Comparison of ENCODE assay signal across 26 cellular contexts in genomic region chr15:85386261-85386660, GRCh38.
"Had no signal": no experiment of that assay in that cellular context is flagged by ENCODE, and none has a peak within 500 bp of the region (broad histone marks: within the 10 kb centered on the region; RNA-seq: fewer than 3 reads in every experiment).

No MANE protein-coding gene starts in this region.

- H3K27ac Mint-ChIP-seq: mesothelial cell of epicardium; natural killer cell; nephron progenitor cell; neural progenitor cell; stimulated activated memory B cell treated with anti-CD40 and anti-IgM and Interleukin-4, amounts not matched to agents 10 μg/mL and 1 μg/mL and 100 μg/mL, for 72 hours; stimulated activated naive CD8-positive, alpha-beta T cell treated with anti-CD3 and anti-CD28 coated beads, Interleukin-15, Interleukin-2, amounts not matched to agents 100 ng/mL and 50 ng/mL, for 24 hours had no signal

- H3K27ac ChIP-seq: left lung, neural progenitor cell, neutrophil, parathyroid adenoma, psoas muscle, right lobe of liver, tibial nerve, upper lobe of left lung, vagina had no signal

- H3K4me3 Mint-ChIP-seq: mesothelial cell of epicardium; natural killer cell; nephron progenitor cell; neural progenitor cell; stimulated activated memory B cell treated with anti-CD40 and anti-IgM and Interleukin-4, amounts not matched to agents 10 μg/mL and 1 μg/mL and 100 μg/mL, for 72 hours; stimulated activated naive CD8-positive, alpha-beta T cell treated with anti-CD3 and anti-CD28 coated beads, Interleukin-15, Interleukin-2, amounts not matched to agents 100 ng/mL and 50 ng/mL, for 24 hours had no signal

- H2AFZ ChIP-seq: neural progenitor cell, parathyroid adenoma had no signal

- H3K36me3 Mint-ChIP-seq: natural killer cell had no signal

- H3K36me3 ChIP-seq: left lung, neural progenitor cell, neutrophil, right lobe of liver, tibial nerve, upper lobe of left lung, vagina had no signal

- H3K4me1 ChIP-seq: parathyroid adenoma had no signal

- H3K4me3 ChIP-seq: left lung, lung, neural progenitor cell, psoas muscle, right lobe of liver, smooth muscle cell, tibial nerve, upper lobe of left lung, vagina had no signal

- H3K27me3 ChIP-seq: neural progenitor cell, right lobe of liver, tibial nerve, upper lobe of left lung, vagina had no signal

- DNase-seq: hippocampal formation; kidney glomerular epithelial cell; left colon; left lung; mesendoderm; naive B cell; natural killer cell; nephron progenitor cell; occipital lobe; psoas muscle; right lobe of liver; stimulated activated CD4-positive, alpha-beta T cell treated with anti-CD3 and anti-CD28 coated beads, Interleukin-1b, Interleukin-23, amount 100 ng/mL, for 48 hours; stimulated activated CD4-positive, alpha-beta T cell treated with anti-CD3 and anti-CD28 coated beads, Interleukin-2, amount 100 ng/mL, for 48 hours; stimulated activated CD4-positive, alpha-beta T cell treated with anti-CD3 and anti-CD28 coated beads, Interleukin-4, amount 100 ng/mL, for 4 hours; stimulated activated CD8-positive, alpha-beta memory T cell treated with anti-CD3 and anti-CD28 coated beads, Interleukin-4, amount 100 ng/mL, for 48 hours; upper lobe of left lung had no signal

- H3K9me3 Mint-ChIP-seq: mesothelial cell of epicardium; naive B cell; natural killer cell; stimulated activated memory B cell treated with anti-CD40 and anti-IgM and Interleukin-4, amounts not matched to agents 10 μg/mL and 1 μg/mL and 100 μg/mL, for 72 hours; stimulated activated naive CD8-positive, alpha-beta T cell treated with anti-CD3 and anti-CD28 coated beads, Interleukin-15, Interleukin-2, amounts not matched to agents 100 ng/mL and 50 ng/mL, for 24 hours had no signal

- H3K4me2 ChIP-seq: neural progenitor cell, smooth muscle cell had no signal

- H3K27me3 Mint-ChIP-seq: naive B cell; stimulated activated memory B cell treated with anti-CD40 and anti-IgM and Interleukin-4, amounts not matched to agents 10 μg/mL and 1 μg/mL and 100 μg/mL, for 72 hours; stimulated activated naive CD8-positive, alpha-beta T cell treated with anti-CD3 and anti-CD28 coated beads, Interleukin-15, Interleukin-2, amounts not matched to agents 100 ng/mL and 50 ng/mL, for 24 hours had no signal

- ATAC-seq: left colon; left lung; natural killer cell; psoas muscle; right lobe of liver; stimulated activated memory B cell treated with anti-CD40 and anti-IgM and Interleukin-4, amounts not matched to agents 10 μg/mL and 1 μg/mL and 100 μg/mL, for 72 hours had no signal

- H3K9me3 ChIP-seq: left lung, neutrophil, psoas muscle, right lobe of liver, tibial nerve, upper lobe of left lung, vagina had no signal
